24 cellular contexts compared by ENCODE assay signal in the genomic region with DNA sequence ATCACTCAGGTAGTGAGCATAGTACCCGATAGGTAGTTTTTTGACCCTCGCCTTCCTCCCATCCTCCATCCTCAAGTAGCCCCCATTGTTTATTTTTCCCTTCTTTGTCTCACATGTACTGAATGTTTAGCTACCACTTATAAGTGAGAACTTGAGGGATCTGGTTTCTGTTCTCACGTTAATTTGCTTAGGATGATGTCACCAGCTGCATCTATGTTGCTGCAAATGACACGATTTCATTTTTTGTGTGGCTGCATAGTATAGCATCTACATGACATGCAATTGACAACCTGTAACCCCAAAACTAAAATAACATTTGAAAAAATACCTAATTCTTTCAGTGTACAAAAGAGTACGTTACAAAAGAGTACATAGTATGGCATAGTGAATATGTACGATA.
"Had no signal": no experiment of that assay in that cellular context is flagged by ENCODE, and none has a peak within 500 bp of the region (broad histone marks: within the 10 kb centered on the region; RNA-seq: fewer than 3 reads in every experiment).

No MANE protein-coding gene starts in this region.

- H3K36me3 ChIP-seq: esophagus muscularis mucosa, gastroesophageal sphincter, heart right ventricle, left lung, lower lobe of right lung had no signal

- DNase-seq: dermis blood vessel endothelial cell; dorsolateral prefrontal cortex; effector CD4-positive, alpha-beta T cell; effector memory CD4-positive, alpha-beta T cell; foreskin keratinocyte; head of caudate nucleus; heart right ventricle; hippocampal formation; left cardiac atrium; left lung; left ventricle myocardium superior; lower lobe of right lung; mesenchymal stem cell; mucosa of descending colon; naive B cell; naive thymus-derived CD8-positive, alpha-beta T cell had no signal

- FAIRE-seq: endothelial cell of umbilical vein, frontal cortex, islet of Langerhans, keratinocyte had no signal

- H3K9me3 ChIP-seq: esophagus muscularis mucosa, lower lobe of right lung, mucosa of descending colon had no signal

- H3K36me3 Mint-ChIP-seq: mesothelial cell of epicardium; naive B cell; naive thymus-derived CD8-positive, alpha-beta T cell had no signal

- H3K4me3 ChIP-seq: coronary artery, dorsolateral prefrontal cortex, esophagus muscularis mucosa, gastroesophageal sphincter, heart right ventricle, left lung, lower lobe of right lung, mucosa of descending colon had no signal

- H3K27me3 ChIP-seq: dorsolateral prefrontal cortex, esophagus muscularis mucosa, gastroesophageal sphincter, heart right ventricle, left lung had no signal

- H3K4me1 ChIP-seq: esophagus muscularis mucosa, foreskin keratinocyte, gastroesophageal sphincter, left lung, lower lobe of right lung had no signal

- H3K4me3 Mint-ChIP-seq: mesothelial cell of epicardium; naive B cell; naive thymus-derived CD8-positive, alpha-beta T cell had no signal

- H3K27ac ChIP-seq: coronary artery, dorsolateral prefrontal cortex, esophagus muscularis mucosa, foreskin keratinocyte, gastroesophageal sphincter, heart right ventricle, left lung, lower lobe of right lung had no signal

- H3K4me1 Mint-ChIP-seq: mesothelial cell of epicardium; naive B cell; naive thymus-derived CD8-positive, alpha-beta T cell had no signal

- H3K27ac Mint-ChIP-seq: mesothelial cell of epicardium; naive B cell; naive thymus-derived CD8-positive, alpha-beta T cell had no signal

- H3K27me3 Mint-ChIP-seq: naive B cell; naive thymus-derived CD8-positive, alpha-beta T cell had no signal

- ATAC-seq: foreskin keratinocyte; gastroesophageal sphincter; heart right ventricle; left cardiac atrium; left lung; left ventricle myocardium superior; lower lobe of right lung; naive thymus-derived CD8-positive, alpha-beta T cell had no signal
